In the genomic region with DNA sequence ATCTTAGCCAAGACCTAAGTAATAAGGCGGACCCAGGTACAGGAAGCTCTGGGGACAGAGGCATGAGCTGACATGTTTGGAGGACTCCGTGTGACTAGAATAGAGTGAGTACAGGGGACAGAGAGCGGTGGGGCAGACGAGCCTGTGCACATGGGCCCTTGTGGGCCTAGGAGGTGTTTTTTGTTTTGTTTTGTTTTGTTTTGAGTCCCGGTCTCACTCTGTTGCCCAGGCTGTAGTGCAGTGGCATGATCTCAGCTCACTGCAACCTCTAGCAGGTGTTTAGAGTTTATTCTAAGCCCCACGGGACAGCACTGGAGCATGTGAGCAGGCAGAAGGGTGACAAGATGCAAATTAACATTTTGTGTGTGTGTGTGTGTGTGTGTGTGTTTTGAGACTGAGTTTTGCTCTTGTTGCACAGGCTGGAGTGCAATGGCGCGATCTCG, we compare ENCODE assay signal across 1 cellular context.
TF ChIP-seq lines count a peak whose summit lies in the region.

No MANE protein-coding gene starts in this region.

TF ChIP-seq in IMR-90, 13 proteins besides CTCF, POLR2A, EP300 and RAD21 (continued from another document):
- no peak for TF ChIP-seq NFE2L2 (IDR thresholded peaks at IDR 0.05; ENCODE audit: low read depth, low read length)
- no peak for TF ChIP-seq MAZ (IDR thresholded peaks at IDR 0.05; ENCODE audit: borderline replicate concordance, low read depth, low read length)
- TF ChIP-seq BHLHE40 (IDR thresholded peaks at IDR 0.05; ENCODE audit: low read depth, low read length) = no peak
